Comparison of ENCODE assay signal across 8 cellular contexts in the genomic region with DNA sequence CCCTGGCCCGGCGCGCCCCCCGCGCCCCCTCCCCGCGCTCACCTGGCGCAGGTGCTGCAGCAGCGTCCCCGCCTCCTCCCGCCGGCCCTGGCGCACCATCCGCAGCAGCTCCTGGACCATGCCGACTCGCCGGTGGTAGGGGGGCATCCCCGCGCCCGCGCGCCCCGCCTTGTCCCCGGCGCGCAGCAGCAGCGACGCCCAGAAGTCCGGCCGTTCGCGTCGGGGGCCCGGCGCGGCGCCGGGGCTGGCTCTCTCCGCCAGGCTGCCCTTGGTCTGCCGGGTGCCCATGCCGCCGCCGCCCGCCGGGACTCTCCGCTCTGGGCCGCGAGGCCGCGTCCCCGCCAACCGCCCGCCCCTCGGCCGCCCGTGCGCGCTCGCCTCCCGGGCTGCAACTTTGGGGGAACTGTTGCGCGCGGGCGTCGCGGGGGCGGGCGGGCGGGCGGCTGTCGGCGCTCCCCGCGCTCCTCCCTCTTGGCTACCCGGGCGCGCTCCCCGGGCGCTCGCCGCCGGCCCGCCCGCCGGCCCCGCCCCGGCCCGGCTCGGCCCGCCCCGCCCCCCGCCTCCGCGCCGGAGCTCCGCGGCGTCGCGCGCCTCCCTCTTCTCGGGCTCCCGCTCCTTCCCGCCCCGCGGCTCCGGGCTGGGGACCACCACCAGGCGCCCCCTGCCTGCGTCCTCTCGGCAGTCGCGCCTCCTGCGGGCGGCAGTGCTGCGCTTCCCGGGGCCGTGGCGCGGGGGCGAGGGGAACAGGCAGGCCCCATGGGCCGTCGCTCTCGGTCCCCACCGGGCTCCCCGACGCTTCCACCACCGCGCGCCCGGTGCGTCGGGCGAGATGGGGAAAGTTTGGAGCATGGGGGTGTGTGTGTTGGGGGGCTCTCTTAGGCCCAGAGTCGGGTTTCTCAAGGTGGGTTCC. TPM values are rescaled to one million over a fixed set of nuclear protein-coding genes. Genes with fewer than 3 reads are reported as not detected.
DNase-seq lines count a peak whose midpoint lies in the region; ATAC-seq, FAIRE-seq and TF ChIP-seq lines count a peak whose summit lies in the region.

A gene with protein sequence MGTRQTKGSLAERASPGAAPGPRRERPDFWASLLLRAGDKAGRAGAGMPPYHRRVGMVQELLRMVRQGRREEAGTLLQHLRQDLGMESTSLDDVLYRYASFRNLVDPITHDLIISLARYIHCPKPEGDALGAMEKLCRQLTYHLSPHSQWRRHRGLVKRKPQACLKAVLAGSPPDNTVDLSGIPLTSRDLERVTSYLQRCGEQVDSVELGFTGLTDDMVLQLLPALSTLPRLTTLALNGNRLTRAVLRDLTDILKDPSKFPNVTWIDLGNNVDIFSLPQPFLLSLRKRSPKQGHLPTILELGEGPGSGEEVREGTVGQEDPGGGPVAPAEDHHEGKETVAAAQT (minus strand): TSS at position 491 of the 910 bp plus-strand sequence. CDS start 203 bp downstream, at position 288.

- H3K27ac ChIP-seq in KMS-11: no peak within 1 kb of the TSS
- H3K27ac ChIP-seq in coronary artery: peak within 1 kb of the TSS in 1 of 2 donors; percentile 31
- H3K27ac ChIP-seq in right lobe of liver: no peak within 1 kb of the TSS

- intact Hi-C loops in right lobe of liver (cut with DNase I): no loop called here

- H3K4me3 ChIP-seq in KMS-11 (IDR thresholded peaks at IDR 0.05; ENCODE audit: insufficient read depth, low read depth, low read length): no peak within 1 kb of the TSS
- peak within 1 kb of the TSS; percentile 79 for H3K4me3 ChIP-seq in coronary artery
- H3K4me3 ChIP-seq in right lobe of liver: peak within 1 kb of the TSS; percentile 34 to 54 (median 42)

- no peaks in the 10 kb centered on the region for H4K20me1 ChIP-seq in KMS-11 (ENCODE audit: insufficient read depth)

- DNase-seq in GM12892 (ENCODE audit: insufficient read length) (peak; percentile 77), coronary artery (ENCODE audit: low spot score) (no peak), right lobe of liver (peak in 2 of 3 donors; percentile 53 to 58), DMS79 (lab: John Stamatoyannopoulos, UW) (no peak), KG1 (lab: John Stamatoyannopoulos, UW) (no peak)
- DNase-seq in activated CD4-positive, CD25-positive, alpha-beta regulatory T cell treated with anti-CD3 and anti-CD28 coated beads, Interleukin-2, amount 50 U/mL, for 72 hours: peak; percentile 61
- peak; percentile 19 to 46 for DNase-seq in stimulated activated CD4-positive, alpha-beta T cell treated with anti-CD3 and anti-CD28 coated beads, Interleukin-4, amount 100 ng/mL, for 48 hours (ENCODE audit: low read depth in 2 of 2)

- H3K9ac ChIP-seq in KMS-11: no peak within 1 kb of the TSS

- H3K36me3 ChIP-seq in KMS-11 (ENCODE audit: insufficient read depth) (no peaks in the 10 kb centered on the region), right lobe of liver (no peaks in the 10 kb centered on the region)

- FAIRE-seq in GM12892 (lab: Jason Lieb, UNC): no peak

- H3K27me3 ChIP-seq in KMS-11 (ENCODE audit: insufficient read depth, low read depth) (peaks cover 4% of the 10 kb centered on the region; the same call in 1 of the 2 replicates), right lobe of liver (no peaks in the 10 kb centered on the region)

- TF ChIP-seq POLR2A in GM12892 (IDR thresholded peaks at IDR 0.05; ENCODE audit: low read depth, low read length) (no peak), right lobe of liver (IDR thresholded peaks at IDR 0.05) (no peak)

- H3K4me1 ChIP-seq in KMS-11 (ENCODE audit: low read depth, poor library complexity, severe bottlenecking): no peaks in the 10 kb centered on the region
- H3K4me1 ChIP-seq in right lobe of liver: peaks cover 0 to 5% (median 0%) of the 10 kb centered on the region in 4 donors

- peak within 1 kb of the TSS; percentile 38; the same call in 1 of the 2 replicates for H2AFZ ChIP-seq in KMS-11 (ENCODE audit: low read depth)

- ATAC-seq in right lobe of liver: peak; percentile 76 to 89 (median 84)

- H3K79me2 ChIP-seq in KMS-11 (ENCODE audit: insufficient read depth, low read depth): no peaks in the 10 kb centered on the region

- WGBS in right lobe of liver (ENCODE audit: insufficient coverage, low coverage, low lambda C conversion rate, missing lambda C conversion rate): no CpG with 5 or more reads among the region's 134 CpGs

- no peaks in the 10 kb centered on the region for H3K9me3 ChIP-seq in right lobe of liver

- H3K4me2 ChIP-seq in KMS-11: no peak within 1 kb of the TSS

- no peak for TF ChIP-seq CTCF in KMS-11 (conservative IDR thresholded peaks at IDR 0.05; ENCODE audit: low read depth, low read length)
- no peak for TF ChIP-seq CTCF in coronary artery (IDR thresholded peaks at IDR 0.05)
- no peak for TF ChIP-seq CTCF in right lobe of liver (IDR thresholded peaks at IDR 0.05)

RNA-seq across cellular contexts. Expression of the gene that starts here (rescaled TPM):
- polyA plus RNA-seq in GM12892 (2012; ENCODE audit: missing spikeins): 1.1 TPM
- under 1 TPM; 0.12 to 0.62 (median 0.22) TPM for total RNA-seq in right lobe of liver

Comparison
In these comparisons a context has a peak if more than half of its experiments do, and no peak if none do; other contexts are left out.
1. Peak in DNase-seq, ATAC-seq and H3K4me3 ChIP-seq in right lobe of liver; RNA of the gene not detected or under 1 TPM.
2. DNase-seq: peak in GM12892 (single experiment), activated CD4-positive, CD25-positive, alpha-beta regulatory T cell treated with anti-CD3 and anti-CD28 coated beads, Interleukin-2, amount 50 U/mL, for 72 hours (single experiment) and stimulated activated CD4-positive, alpha-beta T cell treated with anti-CD3 and anti-CD28 coated beads, Interleukin-4, amount 100 ng/mL, for 48 hours (2 of 2); none in coronary artery (single experiment), DMS79 (single experiment) and KG1 (single experiment).